Comparison of ENCODE assay signal across 17 cellular contexts in the genomic region with DNA sequence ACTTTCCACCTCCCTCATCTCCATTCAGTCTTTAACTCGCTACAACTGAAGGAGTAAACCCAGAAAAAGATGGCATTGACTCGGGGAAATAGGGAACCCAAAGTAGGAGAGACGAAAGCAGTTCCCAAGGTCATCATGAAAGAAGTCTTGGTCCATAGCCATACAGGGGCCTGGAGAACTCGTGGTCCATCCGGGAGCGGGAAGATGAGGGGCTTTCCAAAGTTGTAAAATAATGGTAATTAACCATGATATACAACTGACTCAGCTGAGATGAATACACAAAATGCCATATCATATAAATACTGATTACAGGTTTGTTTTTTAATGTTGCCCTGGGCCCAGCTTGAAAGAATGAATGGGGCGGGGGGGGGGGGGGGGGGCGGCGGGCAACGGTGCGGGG. TPM values are rescaled to one million over a fixed set of nuclear protein-coding genes. Genes with fewer than 3 reads are reported as not detected.
"Had no signal": no experiment of that assay in that cellular context is flagged by ENCODE, and none has a peak within 500 bp of the region (broad histone marks: within the 10 kb centered on the region; RNA-seq: fewer than 3 reads in every experiment).

No MANE protein-coding gene starts in this region.

- H3K27me3 Mint-ChIP-seq: activated naive CD8-positive, alpha-beta T cell treated with anti-CD3 and anti-CD28 coated beads for 36 hours; type B pancreatic cell had no signal

- H3K27ac Mint-ChIP-seq: activated naive CD8-positive, alpha-beta T cell treated with anti-CD3 and anti-CD28 coated beads for 36 hours; T-helper 2 cell treated with Interferon-gamma antibody and Interleukin-4, amounts not matched to agents 5 μg/mL and 100 μg/mL, for 36 hours; type B pancreatic cell had no signal

- H3K36me3 ChIP-seq: breast epithelium, SJCRH30 had no signal

- H3K27me3 ChIP-seq: breast epithelium, SJCRH30 had no signal

- H3K27ac ChIP-seq: SJCRH30 had no signal

- ATAC-seq: activated CD4-positive, CD25-positive, alpha-beta regulatory T cell treated with anti-CD3 and anti-CD28 coated beads, Interleukin-2, amount 50 U/mL, for 24 hours; activated T-cell treated with anti-CD3 and anti-CD28 coated beads, Interleukin-2, amount 50 U/mL, for 4 hours had no signal

- H3K9me3 ChIP-seq: breast epithelium, SJCRH30 had no signal

- DNase-seq: activated CD4-positive, alpha-beta T cell treated with anti-CD3 and anti-CD28 coated beads, Interleukin-2, amount 50 U/mL, for 4 hours; activated effector memory CD4-positive, alpha-beta T cell treated with anti-CD3 and anti-CD28 coated beads, Interleukin-2, amount 50 U/mL, for 16 hours; activated naive CD8-positive, alpha-beta T cell treated with anti-CD3 and anti-CD28 coated beads for 36 hours; activated T-cell treated with anti-CD3 and anti-CD28 coated beads, Interleukin-2, amount 50 U/mL, for 4 hours; stimulated activated CD4-positive, alpha-beta T cell treated with anti-CD3 and anti-CD28 coated beads, Interleukin-1b, Interleukin-23, amount 100 ng/mL, for 48 hours; stimulated activated naive CD4-positive, alpha-beta T cell; substantia nigra; SW 1271 had no signal

- H3K9me3 Mint-ChIP-seq: activated naive CD8-positive, alpha-beta T cell treated with anti-CD3 and anti-CD28 coated beads for 36 hours; activated T-cell treated with anti-CD3 and anti-CD28 coated beads, Interleukin-2, amount 50 U/mL, for 4 hours; T-helper 2 cell treated with Interferon-gamma antibody and Interleukin-4, amounts not matched to agents 5 μg/mL and 100 μg/mL, for 36 hours; type B pancreatic cell had no signal

- H3K4me3 Mint-ChIP-seq: activated naive CD8-positive, alpha-beta T cell treated with anti-CD3 and anti-CD28 coated beads for 36 hours; activated T-cell treated with anti-CD3 and anti-CD28 coated beads, Interleukin-2, amount 50 U/mL, for 4 hours; T-helper 2 cell treated with Interferon-gamma antibody and Interleukin-4, amounts not matched to agents 5 μg/mL and 100 μg/mL, for 36 hours; type B pancreatic cell had no signal

- H3K4me3 ChIP-seq: breast epithelium, SJCRH30 had no signal

RNA-seq across cellular contexts. Expression of a gene that starts 59.0 kb away (rescaled TPM):
- total RNA-seq: chondrocyte, endothelial cell of umbilical vein, glomerular endothelial cell, SJCRH30 had no signal
- polyA plus RNA-seq: endothelial cell of umbilical vein, neural cell had no signal
